8 cellular contexts compared by ENCODE assay signal in the genomic region with DNA sequence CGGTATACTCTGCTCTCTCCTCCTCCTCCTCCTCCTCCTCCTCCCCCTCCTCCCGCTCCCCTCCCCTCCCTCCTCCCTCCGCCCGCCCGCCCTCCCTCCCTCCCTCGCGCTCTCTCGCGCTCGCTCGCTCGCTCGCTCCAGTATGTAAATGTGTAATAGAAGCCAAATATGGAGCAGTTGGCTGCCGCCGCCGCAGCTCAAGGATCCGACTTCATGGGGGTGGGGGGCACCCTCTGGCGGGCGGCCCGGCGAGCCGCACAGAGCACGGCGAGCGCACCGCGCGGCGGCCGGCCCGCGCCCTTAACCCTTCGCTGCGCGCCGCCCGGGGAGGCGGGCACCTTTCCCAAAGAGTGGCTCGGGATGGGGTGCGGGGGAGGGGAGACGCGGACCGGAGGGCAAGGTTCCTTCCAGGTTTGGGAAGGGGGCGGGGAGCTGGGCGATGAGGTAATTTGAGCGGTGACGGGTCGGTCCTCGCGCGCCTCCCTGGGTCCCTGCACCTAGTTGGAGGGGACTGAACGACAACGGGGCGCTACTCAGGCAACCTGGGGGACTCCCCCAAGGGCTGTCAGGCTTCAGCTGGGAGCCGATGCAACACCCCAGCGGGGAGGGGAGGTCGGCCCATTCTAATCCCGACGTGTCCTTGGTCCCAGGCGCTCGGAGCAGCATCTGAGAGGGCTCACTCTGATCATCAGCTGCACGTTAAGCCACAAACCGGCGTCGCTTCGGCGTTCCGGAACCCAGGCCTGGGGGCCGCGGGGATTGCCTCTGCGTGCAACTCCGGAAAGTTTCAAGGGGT. TPM values are rescaled to one million over a fixed set of nuclear protein-coding genes. Genes with fewer than 3 reads are reported as not detected.
DNase-seq lines count a peak whose midpoint lies in the region; ATAC-seq and TF ChIP-seq lines count a peak whose summit lies in the region.

No MANE protein-coding gene starts in this region.

- intact Hi-C loops in dorsolateral prefrontal cortex (cut with DNase I) (loop anchor here (2.0 to 5.0 kb wide), 7 partner anchors 199 to 429 kb away; no protein-coding TSS in a partner anchor), lower lobe of right lung (cut with DNase I) (no loop called here)

- TF ChIP-seq CTCF in dorsolateral prefrontal cortex (IDR thresholded peaks at IDR 0.05 in 54 of 56, conservative IDR thresholded peaks at IDR 0.05 in 2 of 56; ENCODE audit: low read depth in 1 of 56, partially characterized antibody in 56 of 56) (peak in 30 of 56 donors; percentile 6 to 50 (median 26)), lower lobe of right lung (IDR thresholded peaks at IDR 0.05) (peak; percentile 34)

- H3K9me3 ChIP-seq in lower lobe of right lung: no peaks in the 10 kb centered on the region

- peak overlapping the region; percentile 70 to 99 (median 97) for H3K27ac ChIP-seq in dorsolateral prefrontal cortex
- peak overlapping the region; percentile 97 for H3K27ac ChIP-seq in lower lobe of right lung

- DNase-seq in A172 (ENCODE audit: low spot score): peak; percentile 64
- DNase-seq in NCI-H446 treated with DMSO at 0.1 percent for 48 hours (lab: John Stamatoyannopoulos, UW): peak; percentile 89
- DNase-seq in activated CD4-positive, alpha-beta T cell treated with anti-CD3 and anti-CD28 coated beads, Interleukin-2, amount 50 U/mL, for 48 hours: peak; percentile 84 to 86
- peak; percentile 66 to 88 (median 82) for DNase-seq in dorsolateral prefrontal cortex
- DNase-seq in lower lobe of right lung: peak; percentile 92
- DNase-seq in stimulated activated CD4-positive, alpha-beta T cell treated with anti-CD3 and anti-CD28 coated beads, TNF-alpha, amount 100 ng/mL, for 1 hour (ENCODE audit: low read depth in 3 of 3, low spot score in 1 of 3): peak; percentile 62 to 69 (median 64)

- ATAC-seq in GM18505 (IDR thresholded peaks at IDR 0.05; ENCODE audit: unreplicated experiment): peak; percentile 39
- ATAC-seq in HG02970 (IDR thresholded peaks at IDR 0.05; ENCODE audit: low FRiP score, unreplicated experiment): peak; percentile 40
- ATAC-seq in lower lobe of right lung: peak; percentile 72 to 81

- peak; percentile 48 for TF ChIP-seq POLR2A in GM18505 (IDR thresholded peaks at IDR 0.05; ENCODE audit: borderline replicate concordance, extremely low read depth, insufficient read depth, insufficient read length)

- H3K4me3 ChIP-seq in dorsolateral prefrontal cortex: peak overlapping the region; percentile 48 to 97 (median 84)
- H3K4me3 ChIP-seq in lower lobe of right lung: peak overlapping the region; percentile 73

- H3K27me3 ChIP-seq in dorsolateral prefrontal cortex (no peaks in the 10 kb centered on the region), lower lobe of right lung (ENCODE audit: low read depth) (no peaks in the 10 kb centered on the region)

- H3K4me1 ChIP-seq in lower lobe of right lung: peaks cover 40% of the 10 kb centered on the region

- H3K36me3 ChIP-seq in lower lobe of right lung: no peaks in the 10 kb centered on the region

RNA-seq across cellular contexts. Expression of gene ATXN1, which starts 0.4 kb away (rescaled TPM):
- total RNA-seq in A172 (2014; rRNA removed; shearing (Covaris generic)): 11.4 and 12.4 TPM in 2 replicates
- total RNA-seq in dorsolateral prefrontal cortex (100 to 1,000 TPM; 131 to 255 (median 189) TPM), lower lobe of right lung (75.9 TPM)

Comparison
In these comparisons a context has a peak if more than half of its experiments do, and no peak if none do; other contexts are left out.
1. Peak in every context shown above with its lines: DNase-seq, ATAC-seq, H3K4me3 ChIP-seq and H3K27ac ChIP-seq.